In the genomic region with DNA sequence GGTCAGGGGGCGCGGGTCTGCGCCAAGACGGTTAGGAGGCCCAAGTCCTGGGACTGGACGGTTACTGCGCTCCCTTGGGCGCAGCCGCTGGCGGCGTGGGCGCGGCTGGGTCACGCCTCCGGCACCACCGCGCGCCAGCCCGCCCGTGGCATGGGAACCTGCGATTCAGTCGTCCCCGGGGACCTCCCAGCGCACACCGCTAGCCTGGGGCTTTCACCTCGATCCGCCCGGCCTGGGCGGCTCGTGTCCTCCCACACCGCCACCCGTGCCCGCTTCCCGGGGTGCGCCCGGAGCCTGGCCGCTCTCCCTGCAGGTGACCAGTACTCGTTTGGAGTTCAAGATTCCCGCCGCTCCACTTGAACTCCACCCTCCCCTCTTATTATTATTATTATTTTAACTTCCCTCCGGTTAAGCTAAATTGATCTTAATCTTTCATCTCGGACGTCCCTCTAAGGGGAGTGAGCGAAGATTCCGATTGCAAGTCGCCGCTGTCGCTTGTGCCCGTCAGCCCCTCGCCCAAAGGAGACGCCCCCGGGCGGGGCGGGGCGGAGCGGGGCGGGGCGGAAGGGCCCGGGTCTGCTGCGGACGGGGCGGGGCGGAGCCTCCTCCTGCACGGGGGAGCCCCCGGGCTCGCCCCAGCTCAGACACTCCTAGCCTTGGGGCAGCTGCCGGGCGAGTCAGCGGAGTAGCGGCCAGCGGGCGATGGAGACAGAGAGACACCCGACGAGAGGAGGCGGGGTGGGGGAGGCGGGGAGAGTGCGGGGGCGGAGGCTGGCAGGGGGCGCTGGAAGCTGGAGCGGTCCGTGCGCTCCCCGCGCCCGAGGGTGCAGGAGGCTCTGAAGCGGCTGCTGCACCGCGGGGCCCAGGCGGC, we compare ENCODE assay signal across 1 cellular context.
TF ChIP-seq lines count a peak whose summit lies in the region.

A gene with protein sequence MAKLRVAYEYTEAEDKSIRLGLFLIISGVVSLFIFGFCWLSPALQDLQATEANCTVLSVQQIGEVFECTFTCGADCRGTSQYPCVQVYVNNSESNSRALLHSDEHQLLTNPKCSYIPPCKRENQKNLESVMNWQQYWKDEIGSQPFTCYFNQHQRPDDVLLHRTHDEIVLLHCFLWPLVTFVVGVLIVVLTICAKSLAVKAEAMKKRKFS (plus strand): TSS at position 643 of the 871 bp plus-strand sequence. CDS start 445 bp downstream, outside the sequence.

TF ChIP-seq in HepG2, 621 proteins besides CTCF, POLR2A, EP300 and RAD21 (continued from another document):
- TF ChIP-seq HNF4G (IDR thresholded peaks at IDR 0.05; ENCODE audit: borderline replicate concordance, low read depth, low read length) (no peak), HNF4G (CRISPR knock-in tag; IDR thresholded peaks at IDR 0.05; ENCODE audit: borderline replicate concordance, low read depth) (no peak), MIER2 (CRISPR knock-in tag; IDR thresholded peaks at IDR 0.05) (no peak), TMF1 (CRISPR knock-in tag; IDR thresholded peaks at IDR 0.05; ENCODE audit: low read depth) (no peak; the same call in 1 of the 2 replicates), SNAPC2 (CRISPR knock-in tag; IDR thresholded peaks at IDR 0.05) (no peak), ZNF773 (CRISPR knock-in tag; IDR thresholded peaks at IDR 0.05; ENCODE audit: borderline replicate concordance) (no peak), ZNF546 (CRISPR knock-in tag; conservative IDR thresholded peaks at IDR 0.05) (no peak), ZSCAN20 (CRISPR knock-in tag; IDR thresholded peaks at IDR 0.05; ENCODE audit: borderline replicate concordance) (0 out of 2 replicates have a peak, but pooled peaks have one; percentile 40), TSC22D2 (CRISPR knock-in tag; IDR thresholded peaks at IDR 0.05; ENCODE audit: borderline replicate concordance) (no peak), ZNF737 (CRISPR knock-in tag; IDR thresholded peaks at IDR 0.05; ENCODE audit: borderline replicate concordance) (no peak), ZFAT (CRISPR knock-in tag; conservative IDR thresholded peaks at IDR 0.05) (no peak), ZNF777 (CRISPR knock-in tag; IDR thresholded peaks at IDR 0.05) (peak; percentile 87; the same call in 1 of the 2 replicates), NAIF1 (CRISPR knock-in tag; IDR thresholded peaks at IDR 0.05; ENCODE audit: borderline replicate concordance) (no peak), ZNF224 (CRISPR knock-in tag; IDR thresholded peaks at IDR 0.05) (no peak), ZNF598 (CRISPR knock-in tag; IDR thresholded peaks at IDR 0.05; ENCODE audit: borderline replicate concordance) (no peak), ZNF746 (CRISPR knock-in tag; IDR thresholded peaks at IDR 0.05) (no peak), ZBTB1 (CRISPR knock-in tag; IDR thresholded peaks at IDR 0.05; ENCODE audit: borderline replicate concordance) (no peak), ZMYM3 (CRISPR knock-in tag; IDR thresholded peaks at IDR 0.05) (no peak), HMG20A (CRISPR knock-in tag; IDR thresholded peaks at IDR 0.05; ENCODE audit: borderline replicate concordance) (no peak), ZNF230 (CRISPR knock-in tag; IDR thresholded peaks at IDR 0.05) (no peak), MTA3 (CRISPR knock-in tag; IDR thresholded peaks at IDR 0.05) (no peak), PAX8 (CRISPR knock-in tag; IDR thresholded peaks at IDR 0.05; ENCODE audit: borderline replicate concordance) (no peak), SCMH1 (CRISPR knock-in tag; IDR thresholded peaks at IDR 0.05; ENCODE audit: borderline replicate concordance) (no peak), ZNF460 (CRISPR knock-in tag; IDR thresholded peaks at IDR 0.05; ENCODE audit: borderline replicate concordance) (no peak), ZBTB3 (CRISPR knock-in tag; IDR thresholded peaks at IDR 0.05; ENCODE audit: borderline replicate concordance, low read depth) (no peak), ZNF331 (CRISPR knock-in tag; IDR thresholded peaks at IDR 0.05) (no peak), ZNF12 (CRISPR knock-in tag; IDR thresholded peaks at IDR 0.05) (no peak), AGO2 (optimal IDR thresholded peaks at IDR 0.05; ENCODE audit: low read depth, low read length) (peak; percentile 41), JUN (CRISPR knock-in tag; IDR thresholded peaks at IDR 0.05) (no peak)
- TF ChIP-seq, protein P1, sequence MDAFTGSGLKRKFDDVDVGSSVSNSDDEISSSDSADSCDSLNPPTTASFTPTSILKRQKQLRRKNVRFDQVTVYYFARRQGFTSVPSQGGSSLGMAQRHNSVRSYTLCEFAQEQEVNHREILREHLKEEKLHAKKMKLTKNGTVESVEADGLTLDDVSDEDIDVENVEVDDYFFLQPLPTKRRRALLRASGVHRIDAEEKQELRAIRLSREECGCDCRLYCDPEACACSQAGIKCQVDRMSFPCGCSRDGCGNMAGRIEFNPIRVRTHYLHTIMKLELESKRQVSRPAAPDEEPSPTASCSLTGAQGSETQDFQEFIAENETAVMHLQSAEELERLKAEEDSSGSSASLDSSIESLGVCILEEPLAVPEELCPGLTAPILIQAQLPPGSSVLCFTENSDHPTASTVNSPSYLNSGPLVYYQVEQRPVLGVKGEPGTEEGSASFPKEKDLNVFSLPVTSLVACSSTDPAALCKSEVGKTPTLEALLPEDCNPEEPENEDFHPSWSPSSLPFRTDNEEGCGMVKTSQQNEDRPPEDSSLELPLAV (CRISPR knock-in tag; conservative IDR thresholded peaks at IDR 0.05; ENCODE audit: low read depth), result no peak
- TF ChIP-seq, protein P2, sequence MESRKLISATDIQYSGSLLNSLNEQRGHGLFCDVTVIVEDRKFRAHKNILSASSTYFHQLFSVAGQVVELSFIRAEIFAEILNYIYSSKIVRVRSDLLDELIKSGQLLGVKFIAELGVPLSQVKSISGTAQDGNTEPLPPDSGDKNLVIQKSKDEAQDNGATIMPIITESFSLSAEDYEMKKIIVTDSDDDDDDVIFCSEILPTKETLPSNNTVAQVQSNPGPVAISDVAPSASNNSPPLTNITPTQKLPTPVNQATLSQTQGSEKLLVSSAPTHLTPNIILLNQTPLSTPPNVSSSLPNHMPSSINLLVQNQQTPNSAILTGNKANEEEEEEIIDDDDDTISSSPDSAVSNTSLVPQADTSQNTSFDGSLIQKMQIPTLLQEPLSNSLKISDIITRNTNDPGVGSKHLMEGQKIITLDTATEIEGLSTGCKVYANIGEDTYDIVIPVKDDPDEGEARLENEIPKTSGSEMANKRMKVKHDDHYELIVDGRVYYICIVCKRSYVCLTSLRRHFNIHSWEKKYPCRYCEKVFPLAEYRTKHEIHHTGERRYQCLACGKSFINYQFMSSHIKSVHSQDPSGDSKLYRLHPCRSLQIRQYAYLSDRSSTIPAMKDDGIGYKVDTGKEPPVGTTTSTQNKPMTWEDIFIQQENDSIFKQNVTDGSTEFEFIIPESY (CRISPR knock-in tag; IDR thresholded peaks at IDR 0.05), result no peak
- TF ChIP-seq, protein P3, sequence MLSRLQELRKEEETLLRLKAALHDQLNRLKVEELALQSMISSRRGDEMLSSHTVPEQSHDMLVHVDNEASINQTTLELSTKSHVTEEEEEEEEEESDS (CRISPR knock-in tag; IDR thresholded peaks at IDR 0.05; ENCODE audit: borderline replicate concordance), result no peak
- TF ChIP-seq, protein P4, sequence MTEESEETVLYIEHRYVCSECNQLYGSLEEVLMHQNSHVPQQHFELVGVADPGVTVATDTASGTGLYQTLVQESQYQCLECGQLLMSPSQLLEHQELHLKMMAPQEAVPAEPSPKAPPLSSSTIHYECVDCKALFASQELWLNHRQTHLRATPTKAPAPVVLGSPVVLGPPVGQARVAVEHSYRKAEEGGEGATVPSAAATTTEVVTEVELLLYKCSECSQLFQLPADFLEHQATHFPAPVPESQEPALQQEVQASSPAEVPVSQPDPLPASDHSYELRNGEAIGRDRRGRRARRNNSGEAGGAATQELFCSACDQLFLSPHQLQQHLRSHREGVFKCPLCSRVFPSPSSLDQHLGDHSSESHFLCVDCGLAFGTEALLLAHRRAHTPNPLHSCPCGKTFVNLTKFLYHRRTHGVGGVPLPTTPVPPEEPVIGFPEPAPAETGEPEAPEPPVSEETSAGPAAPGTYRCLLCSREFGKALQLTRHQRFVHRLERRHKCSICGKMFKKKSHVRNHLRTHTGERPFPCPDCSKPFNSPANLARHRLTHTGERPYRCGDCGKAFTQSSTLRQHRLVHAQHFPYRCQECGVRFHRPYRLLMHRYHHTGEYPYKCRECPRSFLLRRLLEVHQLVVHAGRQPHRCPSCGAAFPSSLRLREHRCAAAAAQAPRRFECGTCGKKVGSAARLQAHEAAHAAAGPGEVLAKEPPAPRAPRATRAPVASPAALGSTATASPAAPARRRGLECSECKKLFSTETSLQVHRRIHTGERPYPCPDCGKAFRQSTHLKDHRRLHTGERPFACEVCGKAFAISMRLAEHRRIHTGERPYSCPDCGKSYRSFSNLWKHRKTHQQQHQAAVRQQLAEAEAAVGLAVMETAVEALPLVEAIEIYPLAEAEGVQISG (CRISPR knock-in tag; IDR thresholded peaks at IDR 0.05), result no peak
- TF ChIP-seq, protein P5, sequence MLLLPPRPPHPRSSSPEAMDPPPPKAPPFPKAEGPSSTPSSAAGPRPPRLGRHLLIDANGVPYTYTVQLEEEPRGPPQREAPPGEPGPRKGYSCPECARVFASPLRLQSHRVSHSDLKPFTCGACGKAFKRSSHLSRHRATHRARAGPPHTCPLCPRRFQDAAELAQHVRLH (CRISPR knock-in tag; IDR thresholded peaks at IDR 0.05; ENCODE audit: borderline replicate concordance, low read depth), result no peak
- TF ChIP-seq, protein P6, sequence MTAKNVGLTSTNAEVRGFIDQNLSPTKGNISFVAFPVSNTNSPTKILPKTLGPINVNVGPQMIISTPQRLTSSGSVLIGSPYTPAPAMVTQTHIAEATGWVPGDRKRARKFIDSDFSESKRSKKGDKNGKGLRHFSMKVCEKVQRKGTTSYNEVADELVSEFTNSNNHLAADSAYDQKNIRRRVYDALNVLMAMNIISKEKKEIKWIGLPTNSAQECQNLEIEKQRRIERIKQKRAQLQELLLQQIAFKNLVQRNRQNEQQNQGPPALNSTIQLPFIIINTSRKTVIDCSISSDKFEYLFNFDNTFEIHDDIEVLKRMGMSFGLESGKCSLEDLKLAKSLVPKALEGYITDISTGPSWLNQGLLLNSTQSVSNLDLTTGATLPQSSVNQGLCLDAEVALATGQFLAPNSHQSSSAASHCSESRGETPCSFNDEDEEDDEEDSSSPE (CRISPR knock-in tag; IDR thresholded peaks at IDR 0.05), result peak; percentile 58
